1 cellular context compared by ENCODE assay signal in the genomic region with DNA sequence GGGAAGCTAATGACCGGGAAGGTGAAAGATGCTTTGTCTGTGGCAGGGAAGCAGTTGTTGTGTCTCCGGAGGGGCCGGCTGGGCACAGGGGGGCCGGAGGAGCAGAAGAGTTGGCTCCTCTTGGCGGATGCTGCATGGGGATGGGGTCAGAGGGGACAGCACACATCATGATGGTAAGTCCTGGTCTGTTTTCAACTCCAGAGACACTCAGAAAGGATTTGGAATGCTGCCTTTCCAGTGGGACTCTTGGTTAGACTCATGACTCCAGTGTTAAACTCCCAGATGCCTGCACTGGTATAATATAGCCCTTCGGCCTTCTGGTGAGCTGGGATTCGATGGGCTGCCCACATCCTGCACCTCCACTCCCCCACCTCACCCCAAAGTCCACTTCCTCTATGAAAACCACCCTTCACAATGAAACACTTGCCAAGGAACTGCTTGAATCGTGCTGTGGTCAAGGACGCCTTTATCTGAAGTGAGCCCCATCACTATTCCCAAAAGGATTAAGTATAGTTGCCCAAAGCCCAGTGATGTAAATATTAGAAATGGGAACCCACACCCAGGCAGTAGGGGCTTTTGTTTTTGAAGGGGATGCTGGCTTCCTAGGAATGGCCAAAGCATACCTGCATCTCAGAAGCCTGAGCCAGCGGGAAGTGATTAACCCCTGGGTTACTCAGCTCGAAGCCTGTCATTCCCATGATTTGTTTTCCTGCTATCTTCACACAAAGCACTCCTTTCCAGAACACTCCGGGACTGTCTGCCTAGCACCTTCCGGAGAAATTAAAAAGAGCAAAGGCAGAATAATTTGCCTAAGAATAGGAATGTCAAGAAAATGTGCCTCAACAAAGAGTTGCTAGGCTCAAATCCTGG.
A peak's percentile ranks its signal among the peaks of the same experiment; 100 is the strongest.
TF ChIP-seq lines count a peak whose summit lies in the region.

No MANE protein-coding gene starts in this region.

TF ChIP-seq in GM12878, 131 proteins besides CTCF, POLR2A, EP300 and RAD21:
- TF ChIP-seq HCFC1 (IDR thresholded peaks at IDR 0.05; ENCODE audit: low read length) (no peak), RELA (IDR thresholded peaks at IDR 0.05; ENCODE audit: borderline replicate concordance, partially characterized antibody) (no peak), SUZ12 (IDR thresholded peaks at IDR 0.05; ENCODE audit: unreplicated experiment) (no peak), EGR1 (IDR thresholded peaks at IDR 0.05; ENCODE audit: borderline replicate concordance in 1 of 2, low read depth in 2 of 2, low read length in 2 of 2) (no peak), ESRRA (IDR thresholded peaks at IDR 0.05; ENCODE audit: low read length) (no peak), CHD1 (IDR thresholded peaks at IDR 0.05; ENCODE audit: low read depth, low read length) (no peak), RAD51 (IDR thresholded peaks at IDR 0.05) (no peak), CHD2 (IDR thresholded peaks at IDR 0.05; ENCODE audit: borderline replicate concordance, low read depth, low read length) (no peak), RUNX3 (IDR thresholded peaks at IDR 0.05; ENCODE audit: low read length) (peak; percentile 19; the same call in 1 of the 2 replicates), EZH2 (IDR thresholded peaks at IDR 0.05; ENCODE audit: borderline replicate concordance, control insufficient read depth, low read depth, low read length) (no peak), CREB1 (IDR thresholded peaks at IDR 0.05; ENCODE audit: low read depth) (no peak), SPI1 (IDR thresholded peaks at IDR 0.05; ENCODE audit: borderline replicate concordance, insufficient read depth, low read depth, low read length) (peak; percentile 65; the same call in 1 of the 2 replicates), ZNF217 (IDR thresholded peaks at IDR 0.05) (no peak)
- TF ChIP-seq, protein P1, sequence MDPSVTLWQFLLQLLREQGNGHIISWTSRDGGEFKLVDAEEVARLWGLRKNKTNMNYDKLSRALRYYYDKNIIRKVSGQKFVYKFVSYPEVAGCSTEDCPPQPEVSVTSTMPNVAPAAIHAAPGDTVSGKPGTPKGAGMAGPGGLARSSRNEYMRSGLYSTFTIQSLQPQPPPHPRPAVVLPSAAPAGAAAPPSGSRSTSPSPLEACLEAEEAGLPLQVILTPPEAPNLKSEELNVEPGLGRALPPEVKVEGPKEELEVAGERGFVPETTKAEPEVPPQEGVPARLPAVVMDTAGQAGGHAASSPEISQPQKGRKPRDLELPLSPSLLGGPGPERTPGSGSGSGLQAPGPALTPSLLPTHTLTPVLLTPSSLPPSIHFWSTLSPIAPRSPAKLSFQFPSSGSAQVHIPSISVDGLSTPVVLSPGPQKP (IDR thresholded peaks at IDR 0.05; ENCODE audit: low read depth, low read length): no peak
- TF ChIP-seq, protein P2, sequence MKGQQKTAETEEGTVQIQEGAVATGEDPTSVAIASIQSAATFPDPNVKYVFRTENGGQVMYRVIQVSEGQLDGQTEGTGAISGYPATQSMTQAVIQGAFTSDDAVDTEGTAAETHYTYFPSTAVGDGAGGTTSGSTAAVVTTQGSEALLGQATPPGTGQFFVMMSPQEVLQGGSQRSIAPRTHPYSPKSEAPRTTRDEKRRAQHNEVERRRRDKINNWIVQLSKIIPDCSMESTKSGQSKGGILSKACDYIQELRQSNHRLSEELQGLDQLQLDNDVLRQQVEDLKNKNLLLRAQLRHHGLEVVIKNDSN (IDR thresholded peaks at IDR 0.05; ENCODE audit: borderline replicate concordance, extremely low read length, insufficient read depth, low read depth, low read length): no peak
- TF ChIP-seq, protein P3, sequence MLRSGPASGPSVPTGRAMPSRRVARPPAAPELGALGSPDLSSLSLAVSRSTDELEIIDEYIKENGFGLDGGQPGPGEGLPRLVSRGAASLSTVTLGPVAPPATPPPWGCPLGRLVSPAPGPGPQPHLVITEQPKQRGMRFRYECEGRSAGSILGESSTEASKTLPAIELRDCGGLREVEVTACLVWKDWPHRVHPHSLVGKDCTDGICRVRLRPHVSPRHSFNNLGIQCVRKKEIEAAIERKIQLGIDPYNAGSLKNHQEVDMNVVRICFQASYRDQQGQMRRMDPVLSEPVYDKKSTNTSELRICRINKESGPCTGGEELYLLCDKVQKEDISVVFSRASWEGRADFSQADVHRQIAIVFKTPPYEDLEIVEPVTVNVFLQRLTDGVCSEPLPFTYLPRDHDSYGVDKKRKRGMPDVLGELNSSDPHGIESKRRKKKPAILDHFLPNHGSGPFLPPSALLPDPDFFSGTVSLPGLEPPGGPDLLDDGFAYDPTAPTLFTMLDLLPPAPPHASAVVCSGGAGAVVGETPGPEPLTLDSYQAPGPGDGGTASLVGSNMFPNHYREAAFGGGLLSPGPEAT (IDR thresholded peaks at IDR 0.05; ENCODE audit: low read depth): no peak
- TF ChIP-seq, protein P4, sequence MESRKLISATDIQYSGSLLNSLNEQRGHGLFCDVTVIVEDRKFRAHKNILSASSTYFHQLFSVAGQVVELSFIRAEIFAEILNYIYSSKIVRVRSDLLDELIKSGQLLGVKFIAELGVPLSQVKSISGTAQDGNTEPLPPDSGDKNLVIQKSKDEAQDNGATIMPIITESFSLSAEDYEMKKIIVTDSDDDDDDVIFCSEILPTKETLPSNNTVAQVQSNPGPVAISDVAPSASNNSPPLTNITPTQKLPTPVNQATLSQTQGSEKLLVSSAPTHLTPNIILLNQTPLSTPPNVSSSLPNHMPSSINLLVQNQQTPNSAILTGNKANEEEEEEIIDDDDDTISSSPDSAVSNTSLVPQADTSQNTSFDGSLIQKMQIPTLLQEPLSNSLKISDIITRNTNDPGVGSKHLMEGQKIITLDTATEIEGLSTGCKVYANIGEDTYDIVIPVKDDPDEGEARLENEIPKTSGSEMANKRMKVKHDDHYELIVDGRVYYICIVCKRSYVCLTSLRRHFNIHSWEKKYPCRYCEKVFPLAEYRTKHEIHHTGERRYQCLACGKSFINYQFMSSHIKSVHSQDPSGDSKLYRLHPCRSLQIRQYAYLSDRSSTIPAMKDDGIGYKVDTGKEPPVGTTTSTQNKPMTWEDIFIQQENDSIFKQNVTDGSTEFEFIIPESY (IDR thresholded peaks at IDR 0.05): no peak
- TF ChIP-seq, protein P5, sequence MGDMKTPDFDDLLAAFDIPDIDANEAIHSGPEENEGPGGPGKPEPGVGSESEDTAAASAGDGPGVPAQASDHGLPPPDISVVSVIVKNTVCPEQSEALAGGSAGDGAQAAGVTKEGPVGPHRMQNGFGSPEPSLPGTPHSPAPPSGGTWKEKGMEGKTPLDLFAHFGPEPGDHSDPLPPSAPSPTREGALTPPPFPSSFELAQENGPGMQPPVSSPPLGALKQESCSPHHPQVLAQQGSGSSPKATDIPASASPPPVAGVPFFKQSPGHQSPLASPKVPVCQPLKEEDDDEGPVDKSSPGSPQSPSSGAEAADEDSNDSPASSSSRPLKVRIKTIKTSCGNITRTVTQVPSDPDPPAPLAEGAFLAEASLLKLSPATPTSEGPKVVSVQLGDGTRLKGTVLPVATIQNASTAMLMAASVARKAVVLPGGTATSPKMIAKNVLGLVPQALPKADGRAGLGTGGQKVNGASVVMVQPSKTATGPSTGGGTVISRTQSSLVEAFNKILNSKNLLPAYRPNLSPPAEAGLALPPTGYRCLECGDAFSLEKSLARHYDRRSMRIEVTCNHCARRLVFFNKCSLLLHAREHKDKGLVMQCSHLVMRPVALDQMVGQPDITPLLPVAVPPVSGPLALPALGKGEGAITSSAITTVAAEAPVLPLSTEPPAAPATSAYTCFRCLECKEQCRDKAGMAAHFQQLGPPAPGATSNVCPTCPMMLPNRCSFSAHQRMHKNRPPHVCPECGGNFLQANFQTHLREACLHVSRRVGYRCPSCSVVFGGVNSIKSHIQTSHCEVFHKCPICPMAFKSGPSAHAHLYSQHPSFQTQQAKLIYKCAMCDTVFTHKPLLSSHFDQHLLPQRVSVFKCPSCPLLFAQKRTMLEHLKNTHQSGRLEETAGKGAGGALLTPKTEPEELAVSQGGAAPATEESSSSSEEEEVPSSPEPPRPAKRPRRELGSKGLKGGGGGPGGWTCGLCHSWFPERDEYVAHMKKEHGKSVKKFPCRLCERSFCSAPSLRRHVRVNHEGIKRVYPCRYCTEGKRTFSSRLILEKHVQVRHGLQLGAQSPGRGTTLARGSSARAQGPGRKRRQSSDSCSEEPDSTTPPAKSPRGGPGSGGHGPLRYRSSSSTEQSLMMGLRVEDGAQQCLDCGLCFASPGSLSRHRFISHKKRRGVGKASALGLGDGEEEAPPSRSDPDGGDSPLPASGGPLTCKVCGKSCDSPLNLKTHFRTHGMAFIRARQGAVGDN (IDR thresholded peaks at IDR 0.05): no peak
